In the genomic region with DNA sequence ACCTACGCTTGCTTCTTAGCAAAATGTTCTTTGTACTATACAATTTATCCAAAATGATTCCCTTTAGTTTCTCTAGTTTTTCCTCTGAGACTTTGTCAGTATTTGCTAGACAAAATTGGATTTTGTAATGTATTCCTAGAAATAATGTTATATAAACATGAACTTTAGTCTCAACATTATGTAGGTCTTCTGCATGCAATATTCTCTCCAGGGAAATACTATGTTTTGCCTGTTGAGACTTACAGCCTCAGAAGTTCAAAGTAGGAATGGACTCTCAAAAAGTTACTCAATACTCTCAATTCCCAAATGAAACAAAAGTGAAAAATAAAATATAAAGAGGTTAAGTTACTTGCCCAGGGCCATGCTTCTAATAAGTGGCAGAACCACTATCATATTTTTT, we compare ENCODE assay signal across 17 cellular contexts. TPM values are rescaled to one million over a fixed set of nuclear protein-coding genes. Genes with fewer than 3 reads are reported as not detected.
A peak's percentile ranks its signal among the peaks of the same experiment; 100 is the strongest.
DNase-seq lines count a peak whose midpoint lies in the region; ATAC-seq, FAIRE-seq and TF ChIP-seq lines count a peak whose summit lies in the region.
"Had no signal": no experiment of that assay in that cellular context is flagged by ENCODE, and none has a peak within 500 bp of the region (broad histone marks: within the 10 kb centered on the region; RNA-seq: fewer than 3 reads in every experiment).

No MANE protein-coding gene starts in this region.

- H3F3A ChIP-seq in SK-N-SH (replicated peaks; ENCODE audit: insufficient read depth), result no peaks in the 10 kb centered on the region

- no peaks in the 10 kb centered on the region for H3K9me2 ChIP-seq in SK-N-SH

- H3K27me3 Mint-ChIP-seq in naive thymus-derived CD8-positive, alpha-beta T cell, result peaks cover 0 to 9% (median 6%) of the 10 kb centered on the region in 5 donors

- TF ChIP-seq CTCF in HepG2 (CRISPR knock-in tag; IDR thresholded peaks at IDR 0.05), result no peak
- TF ChIP-seq CTCF in right lobe of liver (IDR thresholded peaks at IDR 0.05), result no peak
- TF ChIP-seq CTCF in fibroblast of mammary gland (conservative IDR thresholded peaks at IDR 0.05; ENCODE audit: control insufficient read depth, insufficient read depth, low read depth, low read length), result no peak
- TF ChIP-seq CTCF in SK-N-SH (IDR thresholded peaks at IDR 0.05), result no peak

- no peaks in the 10 kb centered on the region for H3K9me3 Mint-ChIP-seq in naive thymus-derived CD8-positive, alpha-beta T cell
- H3K9me3 Mint-ChIP-seq: CD8-positive, alpha-beta T cell had no signal

- in situ Hi-C loops in HepG2 (cut with HindIII; ENCODE audit: extremely low pct_ligation_motif_present, low pct_unique_long_range_greater_than_20kb), result no loop called here

- H3K9me3 ChIP-seq in HepG2 (ENCODE audit: low read length) (no peaks in the 10 kb centered on the region), right lobe of liver (no peaks in the 10 kb centered on the region), SK-N-SH (no peaks in the 10 kb centered on the region)
- H3K9me3 ChIP-seq: BLaER1 treated with 17β-estradiol and CSF1 and Interleukin-3, amounts not matched to agents 10 nM and 100 nM had no signal

- H3K4me3 ChIP-seq in HepG2 (replicated peaks in 1 of 3; ENCODE audit: insufficient read depth in 1 of 3, low read depth in 2 of 3, low read length in 3 of 3) (no peak overlapping the region), right lobe of liver (no peak overlapping the region), fibroblast of mammary gland (ENCODE audit: control insufficient read depth, low read depth, low read length) (no peak overlapping the region), skeletal muscle cell (ENCODE audit: low read depth, low read length) (no peak overlapping the region), SK-N-SH (ENCODE audit: low read depth in 2 of 2, low read length in 1 of 2) (no peak overlapping the region)
- H3K4me3 ChIP-seq: BLaER1 treated with 17β-estradiol and CSF1 and Interleukin-3, amounts not matched to agents 10 nM and 100 nM had no signal

- 62% methylated on average over 1 of the region's 1 CpG for WGBS in HepG2 (ENCODE audit: low lambda C conversion rate)
- 80% methylated on average over 1 of the region's 1 CpG for WGBS in right lobe of liver (ENCODE audit: insufficient coverage, low coverage, low lambda C conversion rate, missing lambda C conversion rate)
- 86% methylated on average over 1 of the region's 1 CpG for WGBS in SK-N-SH (ENCODE audit: low lambda C conversion rate)

- no peak overlapping the region for H3K4me3 Mint-ChIP-seq in naive thymus-derived CD8-positive, alpha-beta T cell
- H3K4me3 Mint-ChIP-seq: B cell; CD8-positive, alpha-beta T cell had no signal

- TF ChIP-seq RAD21 in HepG2 (CRISPR knock-in tag; IDR thresholded peaks at IDR 0.05), result no peak
- TF ChIP-seq RAD21 in SK-N-SH (IDR thresholded peaks at IDR 0.05; ENCODE audit: low read length), result no peak

- ATAC-seq in HepG2, result no peak; the same call in 2 of the 3 replicates
- ATAC-seq in right lobe of liver, result no peak
- no peak for ATAC-seq in naive thymus-derived CD8-positive, alpha-beta T cell
- ATAC-seq: CD8-positive, alpha-beta T cell; HCT116 had no signal

- intact Hi-C loops in HepG2 (cut with micrococcal nuclease; ENCODE audit: unreplicated experiment) (no loop called here), right lobe of liver (cut with DNase I) (no loop called here)

- DNase-seq in HepG2 (ENCODE audit: low spot score), result no peak
- DNase-seq in right lobe of liver, result no peak
- peak; percentile 44 for DNase-seq in fibroblast of mammary gland (ENCODE audit: low read depth)
- peak; percentile 71 for DNase-seq in skeletal muscle cell (ENCODE audit: low read depth)
- DNase-seq in SK-N-SH, result no peak
- DNase-seq in stimulated activated CD4-positive, alpha-beta T cell treated with anti-CD3 and anti-CD28 coated beads, Interleukin-15, amount 100 ng/mL, for 24 hours, result no peak
- DNase-seq in naive thymus-derived CD8-positive, alpha-beta T cell, result no peak
- DNase-seq: Calu3; CD8-positive, alpha-beta T cell; DMS79 treated with DMSO at 0.1 percent for 48 hours; GF-D8; GOT3; H7 had no signal

- POLR2A ChIA-PET in HepG2 (lab: Yijun Ruan, JAX), result no interaction called here
- POLR2A ChIA-PET in SK-N-SH (lab: Yijun Ruan, JAX), result no interaction called here
- POLR2A ChIA-PET in naive thymus-derived CD8-positive, alpha-beta T cell (lab: Charles Lee), result no interaction called here

- no peaks in the 10 kb centered on the region for H3K36me3 Mint-ChIP-seq in naive thymus-derived CD8-positive, alpha-beta T cell
- H3K36me3 Mint-ChIP-seq: CD8-positive, alpha-beta T cell had no signal

- TF ChIP-seq EP300 in HepG2 (IDR thresholded peaks at IDR 0.05; ENCODE audit: low read depth in 2 of 2, low read length in 2 of 2), result no peak
- no peak for TF ChIP-seq EP300 in HepG2 (CRISPR knock-in tag; IDR thresholded peaks at IDR 0.05; ENCODE audit: borderline replicate concordance)
- no peak for TF ChIP-seq EP300 in SK-N-SH (IDR thresholded peaks at IDR 0.05; ENCODE audit: borderline replicate concordance in 1 of 2, low read depth in 1 of 2, low read length in 1 of 2)

- peaks cover 12% of the 10 kb centered on the region; the same call in 1 of the 2 replicates for H3K4me1 ChIP-seq in HepG2 (ENCODE audit: insufficient read depth, low read length)
- peaks cover 0 to 20% (median 0%) of the 10 kb centered on the region in 4 donors for H3K4me1 ChIP-seq in right lobe of liver
- H3K4me1 ChIP-seq in SK-N-SH (ENCODE audit: control insufficient read depth in 1 of 2, insufficient read depth in 2 of 2, low read depth in 1 of 2, low read length in 1 of 2), result no peaks in the 10 kb centered on the region
- H3K4me1 ChIP-seq: BLaER1 treated with 17β-estradiol and CSF1 and Interleukin-3, amounts not matched to agents 10 nM and 100 nM had no signal

- H3K27ac ChIP-seq in HepG2 (ENCODE audit: extremely low read length, insufficient read depth, low read length) (no peak overlapping the region), right lobe of liver (no peak overlapping the region), SK-N-SH (ENCODE audit: low read depth in 2 of 2, low read length in 1 of 2) (no peak overlapping the region)
- H3K27ac ChIP-seq: 22Rv1; BLaER1 treated with 17β-estradiol and CSF1 and Interleukin-3, amounts not matched to agents 10 nM and 100 nM had no signal

- no peaks in the 10 kb centered on the region for H3K4me1 Mint-ChIP-seq in naive thymus-derived CD8-positive, alpha-beta T cell
- H3K4me1 Mint-ChIP-seq: B cell had no signal

- no peak for FAIRE-seq in HepG2 (lab: Jason Lieb, UNC)

- CTCF ChIA-PET in HepG2 (lab: Yijun Ruan, JAX; ENCODE audit: low intra/inter-chr PET ratio, low total read pairs), result no interaction called here
- CTCF ChIA-PET in SK-N-SH (lab: Yijun Ruan, JAX), result no interaction called here

- no peaks in the 10 kb centered on the region for H4K20me1 ChIP-seq in HepG2 (ENCODE audit: insufficient read depth, low read length)
- no peaks in the 10 kb centered on the region for H4K20me1 ChIP-seq in SK-N-SH (ENCODE audit: insufficient read depth)
- H4K20me1 ChIP-seq: BLaER1 treated with 17β-estradiol and CSF1 and Interleukin-3, amounts not matched to agents 10 nM and 100 nM had no signal

- H3K4me2 ChIP-seq in HepG2 (ENCODE audit: low read depth, low read length), result no peak overlapping the region
- no peak overlapping the region for H3K4me2 ChIP-seq in SK-N-SH
- H3K4me2 ChIP-seq: BLaER1 treated with 17β-estradiol and CSF1 and Interleukin-3, amounts not matched to agents 10 nM and 100 nM had no signal

- no TSS peak for BruUV-seq in HepG2 (replicated peaks; lab: Mats Ljungman, UMichigan)

- H3K79me2 ChIP-seq in HepG2 (ENCODE audit: insufficient read depth, low read length) (no peaks in the 10 kb centered on the region), SK-N-SH (ENCODE audit: insufficient read depth) (no peaks in the 10 kb centered on the region)

- no peak for TF ChIP-seq POLR2A in HepG2 (IDR thresholded peaks at IDR 0.05; ENCODE audit: insufficient read depth in 1 of 2, low read depth in 2 of 2, low read length in 2 of 2)
- no peak for TF ChIP-seq POLR2A in right lobe of liver (IDR thresholded peaks at IDR 0.05)

- no peak overlapping the region for H3K27ac Mint-ChIP-seq in naive thymus-derived CD8-positive, alpha-beta T cell
- H3K27ac Mint-ChIP-seq: B cell; CD8-positive, alpha-beta T cell had no signal

- H2AFZ ChIP-seq in HepG2 (ENCODE audit: low read length), result no peak overlapping the region
- H2AFZ ChIP-seq in SK-N-SH (ENCODE audit: low read depth), result no peak overlapping the region

- H3K36me3 ChIP-seq in HepG2 (replicated peaks in 1 of 2; ENCODE audit: control insufficient read depth in 1 of 2, insufficient read depth in 2 of 2, low read length in 2 of 2) (no peaks in the 10 kb centered on the region), right lobe of liver (no peaks in the 10 kb centered on the region), SK-N-SH (replicated peaks in 1 of 2; ENCODE audit: control insufficient read depth in 1 of 2, insufficient read depth in 2 of 2, low read length in 1 of 2) (no peaks in the 10 kb centered on the region)
- H3K36me3 ChIP-seq: BLaER1 treated with 17β-estradiol and CSF1 and Interleukin-3, amounts not matched to agents 10 nM and 100 nM had no signal

- no peak overlapping the region for H3K9ac ChIP-seq in HepG2 (ENCODE audit: insufficient read depth, low read depth, low read length)
- no peak overlapping the region for H3K9ac ChIP-seq in SK-N-SH
- H3K9ac ChIP-seq: BLaER1 treated with 17β-estradiol and CSF1 and Interleukin-3, amounts not matched to agents 10 nM and 100 nM had no signal

- H3K27me3 ChIP-seq in HepG2 (ENCODE audit: control insufficient read depth in 1 of 2, insufficient read depth in 2 of 2, low read length in 2 of 2), result no peaks in the 10 kb centered on the region
- H3K27me3 ChIP-seq in right lobe of liver, result no peaks in the 10 kb centered on the region
- H3K27me3 ChIP-seq in SK-N-SH (ENCODE audit: insufficient read depth), result no peaks in the 10 kb centered on the region
- H3K27me3 ChIP-seq: BLaER1 treated with 17β-estradiol and CSF1 and Interleukin-3, amounts not matched to agents 10 nM and 100 nM had no signal

RNA-seq across cellular contexts. Expression of gene SMC2, which starts 24.8 kb away (rescaled TPM):
- total RNA-seq in HepG2 (2016; rRNA removed; fragmentation: Illumina TruSeq; extraction: Trizol) (36.7 and 66.8 TPM in 2 replicates), right lobe of liver (1 to 10 TPM; 2.5 to 5.8 (median 3.6) TPM)
- total RNA-seq in HepG2 (2016; cell fraction: cytosol; rRNA removed; fragmentation: Illumina TruSeq; extraction: Trizol; ENCODE audit: low read depth), result 1.7 and 1.9 TPM in 2 replicates
- 34.9 and 62.7 TPM in 2 replicates for total RNA-seq in HepG2 (2016; cell fraction: insoluble cytoplasmic fraction; rRNA removed; fragmentation: Illumina TruSeq; extraction: Trizol)
- 6.0 and 7.7 TPM in 2 replicates for total RNA-seq in HepG2 (2016; cell fraction: membrane; rRNA removed; fragmentation: Illumina TruSeq; extraction: Trizol)
- 31.3 and 34.5 TPM in 2 replicates for total RNA-seq in HepG2 (2016; cell fraction: nucleus; rRNA removed; fragmentation: Illumina TruSeq; extraction: Trizol)
- polyA plus RNA-seq in HepG2 (2011; rRNA removed) (3.0 and 5.6 TPM in 2 replicates), SK-N-SH (2012; rRNA removed) (3.7 and 4.3 TPM in 2 replicates)
- 2.3 and 2.5 TPM in 2 replicates for polyA plus RNA-seq in HepG2 (2011; cell fraction: cytosol; rRNA removed)
- polyA plus RNA-seq in HepG2 (2011; cell fraction: nucleus; rRNA removed), result 1.9 and 2.1 TPM in 2 replicates
- 4.8 and 11.2 TPM in 2 replicates for polyA plus RNA-seq in HepG2 (2012)
- polyA plus RNA-seq in HepG2 (2016; cell fraction: cytosol; fragmentation: Illumina TruSeq; extraction: Trizol; ENCODE audit: low read depth), result 0.49 and 0.53 TPM in 2 replicates
- polyA plus RNA-seq in HepG2 (2016; cell fraction: insoluble cytoplasmic fraction; fragmentation: Illumina TruSeq; extraction: Trizol; ENCODE audit: low read depth), result 33.8 and 36.0 TPM in 2 replicates
- 1.9 and 2.1 TPM in 2 replicates for polyA plus RNA-seq in HepG2 (2016; cell fraction: membrane; fragmentation: Illumina TruSeq; extraction: Trizol; ENCODE audit: low read depth)
- polyA plus RNA-seq in HepG2 (2016; cell fraction: nucleus; fragmentation: Illumina TruSeq; extraction: Trizol; ENCODE audit: insufficient read depth, low read depth), result 19.9 and 22.7 TPM in 2 replicates
- polyA minus RNA-seq in HepG2 (2011; rRNA and poly(A)+ RNA removed; ENCODE audit: low replicate concordance), result 3.9 and 16.8 TPM in 2 replicates
- polyA minus RNA-seq in HepG2 (2011; cell fraction: cytosol; rRNA and poly(A)+ RNA removed), result 6.3 and 8.2 TPM in 2 replicates
- polyA minus RNA-seq in HepG2 (2011; cell fraction: nucleus; rRNA and poly(A)+ RNA removed), result 11.3 and 13.4 TPM in 2 replicates
- 5.5 and 6.8 TPM in 2 replicates for polyA plus RNA-seq in SK-N-SH (2012; cell fraction: cytosol; rRNA removed)
- polyA plus RNA-seq in SK-N-SH (2012; cell fraction: nucleus; rRNA removed), result 3.1 and 4.4 TPM in 2 replicates
- total RNA-seq in naive thymus-derived CD8-positive, alpha-beta T cell, result 10 to 100 TPM; 13.6 to 13.8 TPM
- 10 to 100 TPM; 11.8 to 14.3 (median 12.7) TPM for polyA plus RNA-seq in naive thymus-derived CD8-positive, alpha-beta T cell

Comparison
In these comparisons a context has a peak if more than half of its experiments do, and no peak if none do; other contexts are left out.
1. DNase-seq: peak in fibroblast of mammary gland (single experiment) and skeletal muscle cell (single experiment); none in HepG2 (single experiment), right lobe of liver (0 of 3), SK-N-SH (single experiment), stimulated activated CD4-positive, alpha-beta T cell treated with anti-CD3 and anti-CD28 coated beads, Interleukin-15, amount 100 ng/mL, for 24 hours (single experiment) and naive thymus-derived CD8-positive, alpha-beta T cell (0 of 10).